12 cellular contexts compared by ENCODE assay signal in the genomic region with DNA sequence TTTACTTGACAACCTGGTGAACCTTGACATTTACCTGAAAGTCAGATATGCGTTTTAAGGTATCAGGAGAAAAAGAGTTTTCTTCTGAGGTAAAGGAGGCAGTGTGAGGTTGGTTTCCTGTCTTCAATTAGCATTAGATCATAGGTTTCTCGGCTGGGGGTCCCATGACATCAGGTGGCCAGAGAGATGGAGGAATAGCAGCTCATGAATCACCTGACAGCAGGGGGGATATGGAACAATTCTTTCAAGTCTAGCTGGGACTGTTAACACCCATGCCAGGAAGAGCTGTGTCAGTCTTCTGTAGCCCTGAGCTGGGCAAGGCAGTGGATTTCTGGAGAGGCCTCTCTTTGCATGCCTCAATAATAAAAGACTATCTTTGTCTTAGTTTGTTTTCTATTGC.
DNase-seq lines count a peak whose midpoint lies in the region; ATAC-seq and TF ChIP-seq lines count a peak whose summit lies in the region.
"Had no signal": no experiment of that assay in that cellular context is flagged by ENCODE, and none has a peak within 500 bp of the region (broad histone marks: within the 10 kb centered on the region; RNA-seq: fewer than 3 reads in every experiment).

No MANE protein-coding gene starts in this region.

- DNase-seq in SK-MEL-5 (ENCODE audit: low read depth, low spot score) (peak; percentile 46), kidney epithelial cell (ENCODE audit: low read depth) (peak; percentile 71), NCI-H524 (lab: John Stamatoyannopoulos, UW) (no peak), NCI-H774 (lab: John Stamatoyannopoulos, UW) (no peak), NCI-H1092 treated with DMSO at 0.1 percent for 48 hours (lab: John Stamatoyannopoulos, UW) (no peak), GM20000 (ENCODE audit: low spot score) (no peak)
- DNase-seq: aorta, DMS79 treated with DMSO at 0.1 percent for 48 hours, hypothalamus had no signal

- no peaks in the 10 kb centered on the region for H3K9me3 ChIP-seq in BLaER1
- H3K9me3 ChIP-seq: HAP-1 had no signal

- H3K27ac ChIP-seq in BLaER1: 0 out of 2 replicates have a peak overlapping the region, but pooled peaks have one; percentile 5

- peaks cover 91% of the 10 kb centered on the region for H3K4me1 ChIP-seq in BLaER1

- no peaks in the 10 kb centered on the region for H4K20me1 ChIP-seq in BLaER1

- H3K9ac ChIP-seq in BLaER1: no peak overlapping the region

- ATAC-seq in GM21381 (IDR thresholded peaks at IDR 0.05; ENCODE audit: unreplicated experiment): peak; percentile 32

- H3K36me3 ChIP-seq in BLaER1 (no peaks in the 10 kb centered on the region), kidney epithelial cell (ENCODE audit: control insufficient read depth, insufficient read depth, low read length) (no peaks in the 10 kb centered on the region)
- H3K36me3 ChIP-seq: HAP-1 had no signal

- TF ChIP-seq CTCF in kidney epithelial cell (IDR thresholded peaks at IDR 0.05; ENCODE audit: insufficient read depth, low read length, poor library complexity, severe bottlenecking): no peak
- no peak for TF ChIP-seq CTCF in GM20000 (IDR thresholded peaks at IDR 0.05; ENCODE audit: extremely low read depth, missing control alignments)

- H3K27me3 ChIP-seq in BLaER1 (no peaks in the 10 kb centered on the region), kidney epithelial cell (ENCODE audit: control insufficient read depth, insufficient read depth, low read length) (no peaks in the 10 kb centered on the region)

- H3K4me3 ChIP-seq in BLaER1 (peak overlapping the region; percentile 38), kidney epithelial cell (ENCODE audit: low read depth, low read length) (no peak overlapping the region)
- H3K4me3 ChIP-seq: HAP-1 had no signal

- in situ Hi-C loops in SK-MEL-5 (cut with HindIII; ENCODE audit: low pct_unique_long_range_greater_than_20kb, low sequenced_read_pairs): no loop called here

- H3K4me2 ChIP-seq in BLaER1: peak overlapping the region; percentile 87

Comparison
In these comparisons a context has a peak if more than half of its experiments do, and no peak if none do; other contexts are left out.
1. DNase-seq: peak in SK-MEL-5 (single experiment) and kidney epithelial cell (single experiment); none in NCI-H524 (0 of 2), NCI-H774 (single experiment), NCI-H1092 treated with DMSO at 0.1 percent for 48 hours (single experiment) and GM20000 (single experiment).